In the genomic region with DNA sequence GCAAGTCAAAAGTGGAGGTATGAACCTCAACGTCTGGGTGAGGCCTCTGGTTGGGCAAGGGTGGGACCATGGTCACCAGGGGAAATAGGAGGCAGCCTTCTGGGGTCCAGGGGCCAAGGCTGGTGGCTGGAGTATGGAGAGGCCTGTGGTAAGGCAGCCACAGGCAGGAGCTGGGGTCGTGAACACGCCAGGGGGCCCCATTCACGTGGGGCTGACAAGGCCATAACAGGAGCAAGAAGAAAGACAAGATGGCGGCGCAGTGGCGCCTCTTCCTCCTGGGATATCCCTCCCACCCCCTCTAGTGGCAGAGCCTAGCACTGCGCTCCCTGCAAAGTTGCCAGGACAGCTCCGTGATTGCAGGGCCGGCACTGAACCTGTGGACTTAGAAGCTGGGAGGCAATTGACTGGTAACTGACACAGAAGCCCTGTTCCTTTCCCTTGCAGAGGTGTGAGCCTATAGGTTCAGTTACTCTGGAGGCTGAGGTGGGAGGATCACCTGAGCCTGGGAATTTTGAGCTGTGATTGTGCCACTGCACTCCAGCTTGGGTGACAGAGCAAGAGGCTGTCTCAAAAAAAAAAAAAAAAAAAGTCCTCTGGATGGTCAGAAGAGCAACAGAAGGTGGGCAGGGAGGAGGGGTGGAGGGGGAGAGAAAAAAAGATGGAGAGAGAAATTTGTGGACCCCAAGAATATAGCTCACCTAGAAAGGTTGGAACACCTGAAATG, we compare ENCODE assay signal across 1 cellular context.
TF ChIP-seq lines count a peak whose summit lies in the region.

No MANE protein-coding gene starts in this region.

TF ChIP-seq in K562, 482 proteins besides CTCF, POLR2A, EP300 and RAD21 (continued from another document and continues in another):
- TF ChIP-seq, protein P1, sequence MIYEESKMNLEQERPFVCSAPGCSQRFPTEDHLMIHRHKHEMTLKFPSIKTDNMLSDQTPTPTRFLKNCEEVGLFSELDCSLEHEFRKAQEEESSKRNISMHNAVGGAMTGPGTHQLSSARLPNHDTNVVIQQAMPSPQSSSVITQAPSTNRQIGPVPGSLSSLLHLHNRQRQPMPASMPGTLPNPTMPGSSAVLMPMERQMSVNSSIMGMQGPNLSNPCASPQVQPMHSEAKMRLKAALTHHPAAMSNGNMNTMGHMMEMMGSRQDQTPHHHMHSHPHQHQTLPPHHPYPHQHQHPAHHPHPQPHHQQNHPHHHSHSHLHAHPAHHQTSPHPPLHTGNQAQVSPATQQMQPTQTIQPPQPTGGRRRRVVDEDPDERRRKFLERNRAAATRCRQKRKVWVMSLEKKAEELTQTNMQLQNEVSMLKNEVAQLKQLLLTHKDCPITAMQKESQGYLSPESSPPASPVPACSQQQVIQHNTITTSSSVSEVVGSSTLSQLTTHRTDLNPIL (CRISPR knock-in tag; IDR thresholded peaks at IDR 0.05), result no peak
- TF ChIP-seq, protein P2, sequence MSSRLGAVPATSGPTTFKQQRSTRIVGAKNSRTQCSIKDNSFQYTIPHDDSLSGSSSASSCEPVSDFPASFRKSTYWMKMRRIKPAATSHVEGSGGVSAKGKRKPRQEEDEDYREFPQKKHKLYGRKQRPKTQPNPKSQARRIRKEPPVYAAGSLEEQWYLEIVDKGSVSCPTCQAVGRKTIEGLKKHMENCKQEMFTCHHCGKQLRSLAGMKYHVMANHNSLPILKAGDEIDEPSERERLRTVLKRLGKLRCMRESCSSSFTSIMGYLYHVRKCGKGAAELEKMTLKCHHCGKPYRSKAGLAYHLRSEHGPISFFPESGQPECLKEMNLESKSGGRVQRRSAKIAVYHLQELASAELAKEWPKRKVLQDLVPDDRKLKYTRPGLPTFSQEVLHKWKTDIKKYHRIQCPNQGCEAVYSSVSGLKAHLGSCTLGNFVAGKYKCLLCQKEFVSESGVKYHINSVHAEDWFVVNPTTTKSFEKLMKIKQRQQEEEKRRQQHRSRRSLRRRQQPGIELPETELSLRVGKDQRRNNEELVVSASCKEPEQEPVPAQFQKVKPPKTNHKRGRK (tag; IDR thresholded peaks at IDR 0.05), result peak; percentile 26; the same call in 1 of the 2 replicates
- TF ChIP-seq ZNF324 (CRISPR knock-in tag; IDR thresholded peaks at IDR 0.05) (0 out of 2 replicates have a peak, but pooled peaks have one; percentile 23), ZNF780A (CRISPR knock-in tag; IDR thresholded peaks at IDR 0.05) (no peak), TCF3 (CRISPR knock-in tag; IDR thresholded peaks at IDR 0.05) (0 out of 2 replicates have a peak, but pooled peaks have one; percentile 8), ERF (CRISPR knock-in tag; IDR thresholded peaks at IDR 0.05) (no peak), KLF13 (tag; IDR thresholded peaks at IDR 0.05; ENCODE audit: borderline replicate concordance, low read depth) (peak; percentile 58; the same call in 1 of the 2 replicates), HNRNPL (IDR thresholded peaks at IDR 0.05; ENCODE audit: low read depth, low read length) (no peak), KAT7 (CRISPR knock-in tag; IDR thresholded peaks at IDR 0.05; ENCODE audit: borderline replicate concordance) (no peak), ZZZ3 (IDR thresholded peaks at IDR 0.05) (no peak), ZNF354B (CRISPR knock-in tag; IDR thresholded peaks at IDR 0.05) (peak; percentile 40; the same call in 1 of the 2 replicates), MAZ (CRISPR knock-in tag; conservative IDR thresholded peaks at IDR 0.05 in 1 of 2, IDR thresholded peaks at IDR 0.05 in 1 of 2) (peak; percentile 63 to 69), NR4A1 (CRISPR knock-in tag; IDR thresholded peaks at IDR 0.05) (0 out of 2 replicates have a peak, but pooled peaks have one; percentile 37), NR4A1 (tag; IDR thresholded peaks at IDR 0.05) (peak; percentile 96), ZNF589 (CRISPR knock-in tag; IDR thresholded peaks at IDR 0.05; ENCODE audit: low read depth) (peak; percentile 85), PREB (CRISPR knock-in tag; IDR thresholded peaks at IDR 0.05) (no peak), ZBTB33 (CRISPR knock-in tag; IDR thresholded peaks at IDR 0.05) (peak; percentile 95), BRD4 (IDR thresholded peaks at IDR 0.05) (0 out of 2 replicates have a peak, but pooled peaks have one; percentile 40), POLR2AphosphoS5 (IDR thresholded peaks at IDR 0.05; ENCODE audit: control insufficient read depth, insufficient read depth, low read depth, low read length) (no peak), JUND (IDR thresholded peaks at IDR 0.05; ENCODE audit: borderline replicate concordance, low read depth, low read length) (peak; percentile 28; the same call in 1 of the 2 replicates), JUND (tag; IDR thresholded peaks at IDR 0.05; ENCODE audit: borderline replicate concordance, low read depth, low read length) (no peak), U2AF2 (optimal IDR thresholded peaks at IDR 0.05; ENCODE audit: low read depth, low read length) (no peak), NFATC3 (IDR thresholded peaks at IDR 0.05) (no peak), KLF16 (IDR thresholded peaks at IDR 0.05) (peak; percentile 39; the same call in 1 of the 2 replicates), ZFX (CRISPR knock-in tag; IDR thresholded peaks at IDR 0.05) (peak; percentile 45; the same call in 1 of the 2 replicates), ZNF586 (CRISPR knock-in tag; conservative IDR thresholded peaks at IDR 0.05) (no peak), WHSC1 (IDR thresholded peaks at IDR 0.05; ENCODE audit: low read length) (no peak), RNF2 (IDR thresholded peaks at IDR 0.05) (0 out of 2 replicates have a peak, but pooled peaks have one; percentile 24), ZNF224 (CRISPR knock-in tag; IDR thresholded peaks at IDR 0.05) (no peak), CXXC5 (CRISPR knock-in tag; IDR thresholded peaks at IDR 0.05) (peak; percentile 75), ZNF3 (CRISPR knock-in tag; IDR thresholded peaks at IDR 0.05) (no peak), TCF7L2 (IDR thresholded peaks at IDR 0.05; ENCODE audit: low read depth, low read length) (no peak), MAFG (tag; conservative IDR thresholded peaks at IDR 0.05) (0 out of 2 replicates have a peak, but pooled peaks have one; percentile 21), ETV1 (tag; conservative IDR thresholded peaks at IDR 0.05; ENCODE audit: low read depth) (no peak; the same call in 1 of the 2 replicates), PCBP2 (IDR thresholded peaks at IDR 0.05; ENCODE audit: low read depth, low read length, poor library complexity, severe bottlenecking) (no peak), ILK (tag; IDR thresholded peaks at IDR 0.05; ENCODE audit: borderline replicate concordance, low read depth) (no peak), POLR2G (IDR thresholded peaks at IDR 0.05; ENCODE audit: low read depth, low read length) (no peak), MYC (IDR thresholded peaks at IDR 0.05; ENCODE audit: low read depth, low read length) (peak; percentile 25; the same call in 1 of the 2 replicates), MYC (CRISPR knock-in tag; IDR thresholded peaks at IDR 0.05; ENCODE audit: borderline replicate concordance, low read depth) (0 out of 2 replicates have a peak, but pooled peaks have one; percentile 32), ATF7 (IDR thresholded peaks at IDR 0.05) (no peak), ZNF584 (CRISPR knock-in tag; IDR thresholded peaks at IDR 0.05; ENCODE audit: low read depth) (peak; percentile 67; the same call in 1 of the 2 replicates), CBFA2T3 (IDR thresholded peaks at IDR 0.05) (no peak)
- TF ChIP-seq, protein P3, sequence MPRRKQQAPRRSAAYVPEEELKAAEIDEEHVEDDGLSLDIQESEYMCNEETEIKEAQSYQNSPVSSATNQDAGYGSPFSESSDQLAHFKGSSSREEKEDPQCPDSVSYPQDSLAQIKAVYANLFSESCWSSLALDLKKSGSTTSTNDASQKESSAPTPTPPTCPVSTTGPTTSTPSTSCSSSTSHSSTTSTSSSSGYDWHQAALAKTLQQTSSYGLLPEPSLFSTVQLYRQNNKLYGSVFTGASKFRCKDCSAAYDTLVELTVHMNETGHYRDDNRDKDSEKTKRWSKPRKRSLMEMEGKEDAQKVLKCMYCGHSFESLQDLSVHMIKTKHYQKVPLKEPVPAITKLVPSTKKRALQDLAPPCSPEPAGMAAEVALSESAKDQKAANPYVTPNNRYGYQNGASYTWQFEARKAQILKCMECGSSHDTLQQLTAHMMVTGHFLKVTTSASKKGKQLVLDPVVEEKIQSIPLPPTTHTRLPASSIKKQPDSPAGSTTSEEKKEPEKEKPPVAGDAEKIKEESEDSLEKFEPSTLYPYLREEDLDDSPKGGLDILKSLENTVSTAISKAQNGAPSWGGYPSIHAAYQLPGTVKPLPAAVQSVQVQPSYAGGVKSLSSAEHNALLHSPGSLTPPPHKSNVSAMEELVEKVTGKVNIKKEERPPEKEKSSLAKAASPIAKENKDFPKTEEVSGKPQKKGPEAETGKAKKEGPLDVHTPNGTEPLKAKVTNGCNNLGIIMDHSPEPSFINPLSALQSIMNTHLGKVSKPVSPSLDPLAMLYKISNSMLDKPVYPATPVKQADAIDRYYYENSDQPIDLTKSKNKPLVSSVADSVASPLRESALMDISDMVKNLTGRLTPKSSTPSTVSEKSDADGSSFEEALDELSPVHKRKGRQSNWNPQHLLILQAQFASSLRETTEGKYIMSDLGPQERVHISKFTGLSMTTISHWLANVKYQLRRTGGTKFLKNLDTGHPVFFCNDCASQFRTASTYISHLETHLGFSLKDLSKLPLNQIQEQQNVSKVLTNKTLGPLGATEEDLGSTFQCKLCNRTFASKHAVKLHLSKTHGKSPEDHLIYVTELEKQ (CRISPR knock-in tag; IDR thresholded peaks at IDR 0.05), result no peak
- TF ChIP-seq, protein P4, sequence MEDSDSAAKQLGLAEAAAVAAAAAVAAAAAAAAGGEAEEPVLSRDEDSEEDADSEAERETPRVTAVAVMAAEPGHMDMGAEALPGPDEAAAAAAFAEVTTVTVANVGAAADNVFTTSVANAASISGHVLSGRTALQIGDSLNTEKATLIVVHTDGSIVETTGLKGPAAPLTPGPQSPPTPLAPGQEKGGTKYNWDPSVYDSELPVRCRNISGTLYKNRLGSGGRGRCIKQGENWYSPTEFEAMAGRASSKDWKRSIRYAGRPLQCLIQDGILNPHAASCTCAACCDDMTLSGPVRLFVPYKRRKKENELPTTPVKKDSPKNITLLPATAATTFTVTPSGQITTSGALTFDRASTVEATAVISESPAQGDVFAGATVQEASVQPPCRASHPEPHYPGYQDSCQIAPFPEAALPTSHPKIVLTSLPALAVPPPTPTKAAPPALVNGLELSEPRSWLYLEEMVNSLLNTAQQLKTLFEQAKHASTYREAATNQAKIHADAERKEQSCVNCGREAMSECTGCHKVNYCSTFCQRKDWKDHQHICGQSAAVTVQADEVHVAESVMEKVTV (CRISPR knock-in tag; IDR thresholded peaks at IDR 0.05), result 0 out of 2 replicates have a peak, but pooled peaks have one; percentile 35
- TF ChIP-seq, protein P5, sequence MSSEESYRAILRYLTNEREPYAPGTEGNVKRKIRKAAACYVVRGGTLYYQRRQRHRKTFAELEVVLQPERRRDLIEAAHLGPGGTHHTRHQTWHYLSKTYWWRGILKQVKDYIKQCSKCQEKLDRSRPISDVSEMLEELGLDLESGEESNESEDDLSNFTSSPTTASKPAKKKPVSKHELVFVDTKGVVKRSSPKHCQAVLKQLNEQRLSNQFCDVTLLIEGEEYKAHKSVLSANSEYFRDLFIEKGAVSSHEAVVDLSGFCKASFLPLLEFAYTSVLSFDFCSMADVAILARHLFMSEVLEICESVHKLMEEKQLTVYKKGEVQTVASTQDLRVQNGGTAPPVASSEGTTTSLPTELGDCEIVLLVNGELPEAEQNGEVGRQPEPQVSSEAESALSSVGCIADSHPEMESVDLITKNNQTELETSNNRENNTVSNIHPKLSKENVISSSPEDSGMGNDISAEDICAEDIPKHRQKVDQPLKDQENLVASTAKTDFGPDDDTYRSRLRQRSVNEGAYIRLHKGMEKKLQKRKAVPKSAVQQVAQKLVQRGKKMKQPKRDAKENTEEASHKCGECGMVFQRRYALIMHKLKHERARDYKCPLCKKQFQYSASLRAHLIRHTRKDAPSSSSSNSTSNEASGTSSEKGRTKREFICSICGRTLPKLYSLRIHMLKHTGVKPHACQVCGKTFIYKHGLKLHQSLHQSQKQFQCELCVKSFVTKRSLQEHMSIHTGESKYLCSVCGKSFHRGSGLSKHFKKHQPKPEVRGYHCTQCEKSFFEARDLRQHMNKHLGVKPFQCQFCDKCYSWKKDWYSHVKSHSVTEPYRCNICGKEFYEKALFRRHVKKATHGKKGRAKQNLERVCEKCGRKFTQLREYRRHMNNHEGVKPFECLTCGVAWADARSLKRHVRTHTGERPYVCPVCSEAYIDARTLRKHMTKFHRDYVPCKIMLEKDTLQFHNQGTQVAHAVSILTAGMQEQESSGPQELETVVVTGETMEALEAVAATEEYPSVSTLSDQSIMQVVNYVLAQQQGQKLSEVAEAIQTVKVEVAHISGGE (CRISPR knock-in tag; IDR thresholded peaks at IDR 0.05), result peak in 1 of 3 experiments; percentile 40; a peak in 1 of 6 replicates
- TF ChIP-seq, protein P6, sequence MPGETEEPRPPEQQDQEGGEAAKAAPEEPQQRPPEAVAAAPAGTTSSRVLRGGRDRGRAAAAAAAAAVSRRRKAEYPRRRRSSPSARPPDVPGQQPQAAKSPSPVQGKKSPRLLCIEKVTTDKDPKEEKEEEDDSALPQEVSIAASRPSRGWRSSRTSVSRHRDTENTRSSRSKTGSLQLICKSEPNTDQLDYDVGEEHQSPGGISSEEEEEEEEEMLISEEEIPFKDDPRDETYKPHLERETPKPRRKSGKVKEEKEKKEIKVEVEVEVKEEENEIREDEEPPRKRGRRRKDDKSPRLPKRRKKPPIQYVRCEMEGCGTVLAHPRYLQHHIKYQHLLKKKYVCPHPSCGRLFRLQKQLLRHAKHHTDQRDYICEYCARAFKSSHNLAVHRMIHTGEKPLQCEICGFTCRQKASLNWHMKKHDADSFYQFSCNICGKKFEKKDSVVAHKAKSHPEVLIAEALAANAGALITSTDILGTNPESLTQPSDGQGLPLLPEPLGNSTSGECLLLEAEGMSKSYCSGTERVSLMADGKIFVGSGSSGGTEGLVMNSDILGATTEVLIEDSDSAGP (CRISPR knock-in tag; IDR thresholded peaks at IDR 0.05), result no peak
